ENCODE assay signal across 21 cellular contexts in the genomic region with DNA sequence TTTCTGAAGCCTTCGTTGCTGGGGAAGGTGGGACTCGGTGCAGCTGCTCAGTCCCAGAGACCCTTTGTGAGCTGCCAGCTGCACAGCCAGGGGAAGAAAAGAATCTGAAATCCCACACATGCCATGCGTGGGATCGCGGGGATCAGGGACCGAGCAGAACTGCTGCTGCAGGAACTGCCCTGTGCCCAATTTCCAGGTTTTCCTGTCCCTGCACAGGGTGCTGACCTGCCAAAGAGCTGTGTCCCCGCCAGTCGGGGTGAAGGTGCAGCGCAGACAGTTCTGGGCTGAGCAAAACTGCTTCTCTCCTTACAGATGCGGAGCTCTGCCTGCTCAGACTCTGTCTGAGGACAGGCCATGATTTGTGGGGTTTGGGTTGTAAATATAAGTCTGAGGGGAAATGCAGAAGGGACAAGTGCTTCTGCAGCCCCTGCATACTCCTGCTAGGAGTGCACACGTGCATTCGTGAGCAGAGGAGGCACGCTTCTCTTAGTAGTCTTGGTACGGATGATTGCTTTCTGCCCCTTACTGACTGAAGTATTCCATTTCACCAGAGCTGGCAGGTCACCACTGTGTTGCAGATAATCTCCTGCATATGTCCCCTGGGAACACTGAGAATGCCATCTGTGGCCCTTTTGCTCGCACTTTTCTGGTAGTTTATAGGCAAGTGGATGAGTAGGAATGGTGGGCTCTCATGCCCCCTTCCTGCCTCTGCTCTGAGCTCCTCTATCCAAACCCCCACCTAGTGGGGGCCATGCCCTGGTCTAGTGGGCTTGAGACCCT.
"Had no signal": no experiment of that assay in that cellular context is flagged by ENCODE, and none has a peak within 500 bp of the region (broad histone marks: within the 10 kb centered on the region; RNA-seq: fewer than 3 reads in every experiment).

No MANE protein-coding gene starts in this region.

- H3K27ac Mint-ChIP-seq: activated CD4-positive, alpha-beta T cell treated with anti-CD3 and anti-CD28 coated beads, Interleukin-2, amount 10 ng/mL, durations not matched to agents 24 days and 14 days; activated CD8-positive, alpha-beta memory T cell treated with anti-CD3 and anti-CD28 coated beads, Interleukin-2, amount 10 ng/mL, durations not matched to agents 7 days and 5 days; activated CD8-positive, alpha-beta T cell treated with anti-CD3 and anti-CD28 coated beads for 36 hours; activated naive CD4-positive, alpha-beta T cell treated with anti-CD3 and anti-CD28 coated beads, Interleukin-2, amount 50 U/mL, for 24 hours; activated T-helper 1 cell treated with anti-CD3 and anti-CD28 coated beads, Interleukin-12 subunit alpha, Interleukin-12 subunit beta, Interleukin-2, Interleukin-4 antibody, amounts not matched to agents 30 ng/mL and 10 ng/mL and 1 ng/mL, durations not matched to agents 14 hours and 24 hours and 36 hours; naive B cell; progenitor cell of endocrine pancreas; stimulated activated naive CD8-positive, alpha-beta T cell treated with anti-CD3 and anti-CD28 coated beads, Interleukin-15, Interleukin-2, amounts not matched to agents 100 ng/mL and 50 ng/mL, for 24 hours; T-helper 2 cell treated with Interferon-gamma antibody and Interleukin-4, amounts not matched to agents 5 μg/mL and 100 μg/mL, for 36 hours had no signal

- H3K9me3 ChIP-seq: heart right ventricle, left lung, tibial artery had no signal

- DNase-seq: activated CD4-positive, alpha-beta T cell treated with anti-CD3 and anti-CD28 coated beads, Interleukin-2, amount 10 ng/mL, durations not matched to agents 24 days and 14 days; activated CD8-positive, alpha-beta memory T cell treated with anti-CD3 and anti-CD28 coated beads, Interleukin-2, amount 10 ng/mL, durations not matched to agents 7 days and 5 days; activated CD8-positive, alpha-beta T cell treated with anti-CD3 and anti-CD28 coated beads for 36 hours; activated gamma-delta T cell; activated T-cell treated with anti-CD3 and anti-CD28 coated beads for 4 hours; aorta; heart right ventricle; left lung; naive B cell; retina; stimulated activated CD4-positive, alpha-beta T cell treated with anti-CD3 and anti-CD28 coated beads, Interleukin-12 subunit alpha, Interleukin-12 subunit beta, amount 100 ng/mL, for 4 hours; tibial artery had no signal

- H3K4me3 ChIP-seq: heart right ventricle, left lung, lung, tibial artery had no signal

- ATAC-seq: activated CD4-positive, CD25-positive, alpha-beta regulatory T cell treated with anti-CD3 and anti-CD28 coated beads, Interleukin-2, amount 50 U/mL, for 24 hours; activated CD8-positive, alpha-beta memory T cell treated with anti-CD3 and anti-CD28 coated beads, Interleukin-2, amount 10 ng/mL, durations not matched to agents 7 days and 5 days; activated CD8-positive, alpha-beta T cell treated with anti-CD3 and anti-CD28 coated beads for 36 hours; heart right ventricle; left lung had no signal

- H3K27ac ChIP-seq: heart right ventricle, left lung, tibial artery, VCaP had no signal

- H3K4me1 ChIP-seq: left lung had no signal

- H3K9me3 Mint-ChIP-seq: activated CD4-positive, alpha-beta T cell treated with anti-CD3 and anti-CD28 coated beads, Interleukin-2, amount 10 ng/mL, durations not matched to agents 24 days and 14 days; activated CD8-positive, alpha-beta T cell treated with anti-CD3 and anti-CD28 coated beads for 36 hours; activated naive CD4-positive, alpha-beta T cell treated with anti-CD3 and anti-CD28 coated beads, Interleukin-2, amount 50 U/mL, for 24 hours; activated T-helper 1 cell treated with anti-CD3 and anti-CD28 coated beads, Interleukin-12 subunit alpha, Interleukin-12 subunit beta, Interleukin-2, Interleukin-4 antibody, amounts not matched to agents 30 ng/mL and 10 ng/mL and 1 ng/mL, durations not matched to agents 14 hours and 24 hours and 36 hours; brain; naive B cell; stimulated activated naive CD8-positive, alpha-beta T cell treated with anti-CD3 and anti-CD28 coated beads, Interleukin-15, Interleukin-2, amounts not matched to agents 100 ng/mL and 50 ng/mL, for 24 hours; T-helper 2 cell treated with Interferon-gamma antibody and Interleukin-4, amounts not matched to agents 5 μg/mL and 100 μg/mL, for 36 hours had no signal

- H3K36me3 Mint-ChIP-seq: activated CD8-positive, alpha-beta memory T cell treated with anti-CD3 and anti-CD28 coated beads, Interleukin-2, amount 10 ng/mL, durations not matched to agents 7 days and 5 days; activated naive CD4-positive, alpha-beta T cell treated with anti-CD3 and anti-CD28 coated beads, Interleukin-2, amount 50 U/mL, for 24 hours; naive B cell had no signal

- H3K27me3 ChIP-seq: heart right ventricle, left lung, tibial artery had no signal
